8 cellular contexts compared by ENCODE assay signal in genomic region chr3:43104786-43105185, GRCh38. TPM values are rescaled to one million over a fixed set of nuclear protein-coding genes. Genes with fewer than 3 reads are reported as not detected.
A peak's percentile ranks its signal among the peaks of the same experiment; 100 is the strongest.
DNase-seq lines count a peak whose midpoint lies in the region; ATAC-seq, FAIRE-seq and TF ChIP-seq lines count a peak whose summit lies in the region.

No MANE protein-coding gene starts in this region.

- H3K9me3 Mint-ChIP-seq in Caco-2 (ENCODE audit: unreplicated experiment) = no peaks in the 10 kb centered on the region

- H3K36me3 ChIP-seq in Caco-2 (ENCODE audit: control insufficient read depth, insufficient read depth, low read length) (no peaks in the 10 kb centered on the region), RWPE2 (ENCODE audit: low read depth) (no peaks in the 10 kb centered on the region), pancreas (no peaks in the 10 kb centered on the region)

- no peaks in the 10 kb centered on the region for H3K9me3 ChIP-seq in Caco-2
- H3K9me3 ChIP-seq in RWPE2 (ENCODE audit: severe bottlenecking) = no peaks in the 10 kb centered on the region
- no peaks in the 10 kb centered on the region for H3K9me3 ChIP-seq in pancreas

- no peak overlapping the region for H3K27ac Mint-ChIP-seq in Caco-2 (ENCODE audit: unreplicated experiment)

- H3K4me1 Mint-ChIP-seq in Caco-2 (ENCODE audit: low read depth, unreplicated experiment) = no peaks in the 10 kb centered on the region

- FAIRE-seq in pancreas (lab: Jason Lieb, UNC) = no peak

- H3K4me1 ChIP-seq in Caco-2 (0 out of 2 replicates have a peak, but pooled peaks cover 4% of the 10 kb centered on the region), RWPE2 (ENCODE audit: insufficient read depth, poor library complexity, severe bottlenecking) (no peaks in the 10 kb centered on the region), pancreas (peaks cover 0 to 9% (median 4%) of the 10 kb centered on the region in 3 donors)

- H3K4me3 ChIP-seq in Caco-2 (ENCODE audit: low read depth, low read length) (peak overlapping the region; percentile 86), RWPE2 (ENCODE audit: severe bottlenecking) (peak overlapping the region; percentile 73), fibroblast of mammary gland (ENCODE audit: control insufficient read depth, low read depth, low read length) (peak overlapping the region; percentile 64), pancreas (peak overlapping the region; percentile 71 to 93 (median 74))

- H3K27ac ChIP-seq in RWPE2 (ENCODE audit: poor library complexity, severe bottlenecking) (no peak overlapping the region), pancreas (no peak overlapping the region)

- CTCF ChIA-PET in Caco-2 (lab: Charles Lee) = no interaction called here

- intact Hi-C loops in Caco-2 (cut with micrococcal nuclease; ENCODE audit: unreplicated experiment) (no loop called here), pancreas (cut with DNase I) (no loop called here)

- H3K4me3 Mint-ChIP-seq in Caco-2 (ENCODE audit: unreplicated experiment) = peak overlapping the region; percentile 72

- no peak for ATAC-seq in RWPE2 (ENCODE audit: low read depth)
- no peak for ATAC-seq in pancreas
- ATAC-seq in GM21737 (IDR thresholded peaks at IDR 0.05; ENCODE audit: unreplicated experiment) = no peak
- ATAC-seq in activated CD4-positive, CD25-positive, alpha-beta regulatory T cell treated with anti-CD3 and anti-CD28 coated beads, Interleukin-2, amount 50 U/mL, for 24 hours = no peak

- peaks cover 5% of the 10 kb centered on the region for H3K27me3 Mint-ChIP-seq in Caco-2 (ENCODE audit: insufficient read depth, unreplicated experiment)

- TF ChIP-seq CTCF in Caco-2 (IDR thresholded peaks at IDR 0.05; ENCODE audit: insufficient read depth in 1 of 2, low read depth in 1 of 2, low read length in 1 of 2, severe bottlenecking in 1 of 2, unreplicated experiment in 1 of 2) = no peak
- TF ChIP-seq CTCF in RWPE2 (IDR thresholded peaks at IDR 0.05; ENCODE audit: poor library complexity, severe bottlenecking) = no peak
- no peak for TF ChIP-seq CTCF in fibroblast of mammary gland (conservative IDR thresholded peaks at IDR 0.05; ENCODE audit: control insufficient read depth, insufficient read depth, low read depth, low read length)
- no peak for TF ChIP-seq CTCF in pancreas (IDR thresholded peaks at IDR 0.05)

- H3K27me3 ChIP-seq in Caco-2 (replicated peaks; ENCODE audit: control insufficient read depth, insufficient read depth, low read length) = no peaks in the 10 kb centered on the region
- H3K27me3 ChIP-seq in RWPE2 (ENCODE audit: insufficient read depth, poor library complexity, severe bottlenecking) = no peaks in the 10 kb centered on the region
- no peaks in the 10 kb centered on the region for H3K27me3 ChIP-seq in pancreas

- no peaks in the 10 kb centered on the region for H3K36me3 Mint-ChIP-seq in Caco-2 (ENCODE audit: insufficient read depth, unreplicated experiment)

- POLR2A ChIA-PET in Caco-2 (lab: Charles Lee) = no interaction called here

- BruUV-seq in Caco-2 (replicated peaks; lab: Mats Ljungman, UMichigan) = no TSS peak

- WGBS in pancreas, 2 donors = 72 to 80% methylated on average over 11 of the region's 11 CpGs

- no peak for DNase-seq in Caco-2
- DNase-seq in RWPE2 (ENCODE audit: low spot score) = no peak
- DNase-seq in fibroblast of mammary gland (ENCODE audit: low read depth) = no peak
- DNase-seq in pancreas = no peak
- no peak for DNase-seq in NCI-H526 (lab: John Stamatoyannopoulos, UW)
- DNase-seq in GOT3 (lab: John Stamatoyannopoulos, UW) = no peak

RNA-seq across cellular contexts. Expression of gene POMGNT2, which starts 1.1 kb away (rescaled TPM):
- 9.1 and 10.1 TPM in 2 replicates for total RNA-seq in Caco-2 (2022)
- total RNA-seq in pancreas = 1 to 10 TPM; 6.0 to 9.9 (median 7.8) TPM
- 10 to 100 TPM in 1 of 2 donors, 1 to 10 TPM in 1; 4.4 to 13.5 TPM for polyA plus RNA-seq in pancreas
